ENCODE assay signal across 14 cellular contexts in genomic region chr6:52534363-52534762, GRCh38.
"Had no signal": no experiment of that assay in that cellular context is flagged by ENCODE, and none has a peak within 500 bp of the region (broad histone marks: within the 10 kb centered on the region; RNA-seq: fewer than 3 reads in every experiment).

No MANE protein-coding gene starts in this region.

- DNase-seq: left colon, midbrain, pancreas, sigmoid colon, spleen, upper lobe of right lung, WERI-Rb-1 had no signal

- H3K27ac ChIP-seq: ascending aorta, breast epithelium, gastroesophageal sphincter, pancreas, sigmoid colon, thoracic aorta, upper lobe of right lung, WERI-Rb-1 had no signal

- ATAC-seq: gastroesophageal sphincter, left colon, pancreas, upper lobe of right lung had no signal

- H3K4me3 Mint-ChIP-seq: activated CD4-positive, alpha-beta memory T cell treated with anti-CD3 and anti-CD28 coated beads, Interleukin-2, amount 10 ng/mL, durations not matched to agents 7 days and 5 days had no signal

- H3K4me3 ChIP-seq: ascending aorta, breast epithelium, gastroesophageal sphincter, lung, pancreas, sigmoid colon, spleen, thoracic aorta, upper lobe of right lung had no signal

- H3K9me3 ChIP-seq: ascending aorta, breast epithelium, gastroesophageal sphincter, pancreas, sigmoid colon, spleen, thoracic aorta, upper lobe of right lung had no signal

- H3K27me3 ChIP-seq: ascending aorta, breast epithelium, gastroesophageal sphincter, pancreas, sigmoid colon, spleen, upper lobe of right lung had no signal

- H3K4me1 ChIP-seq: pancreas had no signal

- H3K36me3 ChIP-seq: breast epithelium, pancreas had no signal

- H3K27me3 Mint-ChIP-seq: activated CD4-positive, alpha-beta memory T cell treated with anti-CD3 and anti-CD28 coated beads, Interleukin-2, amount 10 ng/mL, durations not matched to agents 7 days and 5 days; effector memory CD8-positive, alpha-beta T cell had no signal

- H3K9me3 Mint-ChIP-seq: activated CD4-positive, alpha-beta memory T cell treated with anti-CD3 and anti-CD28 coated beads, Interleukin-2, amount 10 ng/mL, durations not matched to agents 7 days and 5 days; effector memory CD8-positive, alpha-beta T cell had no signal
